Comparison of ENCODE assay signal across 8 cellular contexts in the genomic region with DNA sequence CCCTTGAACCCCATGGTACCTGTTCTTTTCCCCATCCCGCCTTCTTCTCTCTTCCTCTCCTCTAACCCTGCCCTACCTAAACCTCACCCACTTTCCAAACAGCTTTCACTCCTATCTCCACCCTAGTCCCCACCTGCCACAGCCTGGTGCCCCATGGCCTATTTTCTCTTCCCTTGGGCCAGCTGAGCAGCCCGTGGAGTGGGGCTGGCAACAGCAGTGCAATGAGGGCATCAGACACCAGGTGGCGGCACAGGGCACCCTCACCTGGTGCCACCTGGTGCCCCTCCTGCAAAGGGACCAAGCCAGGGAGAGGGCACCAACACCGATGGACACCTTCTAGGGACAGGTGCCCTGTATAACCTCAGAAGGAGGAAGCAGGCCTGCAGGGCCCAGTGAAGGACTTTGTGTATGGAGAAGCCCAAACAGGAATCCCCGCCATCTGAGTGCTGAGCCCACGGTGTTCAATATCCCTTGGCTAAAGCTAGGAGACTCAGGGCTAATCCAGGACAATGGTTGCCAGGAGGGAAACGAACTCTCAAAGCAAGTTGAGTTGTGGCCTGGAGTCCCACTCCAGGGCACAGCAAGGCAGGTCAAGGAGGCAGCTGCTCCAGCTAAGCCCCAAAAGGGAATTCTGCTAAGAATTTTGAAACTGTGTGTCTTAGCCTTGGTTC. TPM values are rescaled to one million over a fixed set of nuclear protein-coding genes. Genes with fewer than 3 reads are reported as not detected.
DNase-seq lines count a peak whose midpoint lies in the region; ATAC-seq and TF ChIP-seq lines count a peak whose summit lies in the region.

No MANE protein-coding gene starts in this region.

- H3K9me3 ChIP-seq in T-helper 17 cell (ENCODE audit: control insufficient read depth, low read length, poor library complexity, severe bottlenecking) (no peaks in the 10 kb centered on the region), ascending aorta (no peaks in the 10 kb centered on the region)

- TF ChIP-seq CTCF in CD14-positive monocyte (IDR thresholded peaks at IDR 0.05) (peak; percentile 90), ascending aorta (IDR thresholded peaks at IDR 0.05) (peak; percentile 63 to 82 (median 78))

- H3K27me3 Mint-ChIP-seq in CD14-positive monocyte (ENCODE audit: low read depth in 3 of 3) (peaks cover 65 to 87% (median 70%) of the 10 kb centered on the region in 3 donors), T-helper 17 cell (peaks cover 81% of the 10 kb centered on the region)

- no peaks in the 10 kb centered on the region for H3K27me3 ChIP-seq in ascending aorta

- no peak overlapping the region for H3K4me3 ChIP-seq in ascending aorta

- intact Hi-C loops in CD14-positive monocyte (cut with micrococcal nuclease) = no loop called here
- intact Hi-C loops in ascending aorta (cut with DNase I) = loop anchor here (2.0 to 5.0 kb wide), 4 partner anchors 50 to 148 kb away; partner anchors contain the start of gene CACNA1G

- peaks cover 0 to 11% (median 0%) of the 10 kb centered on the region in 7 donors for H3K9me3 Mint-ChIP-seq in CD14-positive monocyte

- peaks cover 6 to 7% of the 10 kb centered on the region in 2 donors for H3K4me1 ChIP-seq in ascending aorta

- peak; percentile 42 for ATAC-seq in HG02642 (IDR thresholded peaks at IDR 0.05; ENCODE audit: poor library complexity, unreplicated experiment)
- ATAC-seq in T-helper 17 cell = peak; percentile 83
- no peak for ATAC-seq in HG02840 (IDR thresholded peaks at IDR 0.05; ENCODE audit: low FRiP score, unreplicated experiment)

- H3K36me3 Mint-ChIP-seq in CD14-positive monocyte (peaks cover 0 to 2% of the 10 kb centered on the region in 2 donors), T-helper 17 cell (ENCODE audit: low read depth) (peaks cover 10% of the 10 kb centered on the region)

- H3K4me1 Mint-ChIP-seq in CD14-positive monocyte = peaks cover 27% of the 10 kb centered on the region
- peaks cover 12% of the 10 kb centered on the region for H3K4me1 Mint-ChIP-seq in T-helper 17 cell

- DNase-seq in CD14-positive monocyte (ENCODE audit: low spot score) (no peak), T-helper 17 cell (peak; percentile 32 to 57 (median 44)), ascending aorta (ENCODE audit: low spot score in 2 of 2) (no peak), kidney tubule cell (ENCODE audit: low spot score) (peak; percentile 65), cortex of kidney (lab: John Stamatoyannopoulos, UW) (no peak)
- DNase-seq in stimulated activated CD8-positive, alpha-beta memory T cell treated with anti-CD3 and anti-CD28 coated beads, Interleukin-15, amount 100 ng/mL, for 24 hours (ENCODE audit: low read depth) = peak; percentile 6

- H3K4me3 Mint-ChIP-seq in CD14-positive monocyte (peak overlapping the region in 1 of 2 donors; percentile 55), T-helper 17 cell (no peak overlapping the region)

- no peak overlapping the region for H3K27ac Mint-ChIP-seq in CD14-positive monocyte
- H3K27ac Mint-ChIP-seq in T-helper 17 cell = no peak overlapping the region

- no peaks in the 10 kb centered on the region for H3K36me3 ChIP-seq in ascending aorta

- no peak overlapping the region for H3K27ac ChIP-seq in ascending aorta

RNA-seq across cellular contexts. Expression of gene ABCC3, which starts 4.0 kb away (rescaled TPM):
- polyA plus RNA-seq in CD14-positive monocyte = 10 to 100 TPM in 1 of 2 donors, 1 to 10 TPM in 1; 2.7 to 11.4 TPM
- total RNA-seq in T-helper 17 cell (10 to 100 TPM in 1 of 2 donors, 1 to 10 TPM in 1; 3.3 to 58.0 TPM), ascending aorta (30.2 TPM)

Comparison
In these comparisons a context has a peak if more than half of its experiments do, and no peak if none do; other contexts are left out.
1. DNase-seq: peak in T-helper 17 cell (3 of 3), kidney tubule cell (single experiment) and stimulated activated CD8-positive, alpha-beta memory T cell treated with anti-CD3 and anti-CD28 coated beads, Interleukin-15, amount 100 ng/mL, for 24 hours (single experiment); none in CD14-positive monocyte (single experiment), ascending aorta (0 of 2) and cortex of kidney (single experiment).